Comparison of ENCODE assay signal across 14 cellular contexts in genomic region chr14:31843361-31844091, GRCh38.
DNase-seq lines count a peak whose midpoint lies in the region; ATAC-seq and TF ChIP-seq lines count a peak whose summit lies in the region.
"Had no signal": no experiment of that assay in that cellular context is flagged by ENCODE, and none has a peak within 500 bp of the region (broad histone marks: within the 10 kb centered on the region; RNA-seq: fewer than 3 reads in every experiment).

No MANE protein-coding gene starts in this region.

- DNase-seq in NCI-H226 (peak; percentile 4), endothelial cell (ENCODE audit: low spot score) (no peak), nephron progenitor cell (no peak), T-helper 1 cell (no peak), HuH-7.5 (ENCODE audit: low spot score) (no peak)
- DNase-seq: activated CD4-positive, CD25-positive, alpha-beta regulatory T cell; CD8-positive, alpha-beta memory T cell; gastrocnemius medialis; islet precursor cell; Karpas-422; NK-92 treated with Interleukin-12 subunit alpha and Interleukin-12 subunit beta, amount 100 ng/mL, for 24 hours; substantia nigra had no signal

- H3K27me3 Mint-ChIP-seq in endothelial cell (ENCODE audit: unreplicated experiment), result peaks cover 2% of the 10 kb centered on the region
- no peaks in the 10 kb centered on the region for H3K27me3 Mint-ChIP-seq in nephron progenitor cell (ENCODE audit: low read depth, poor library complexity)
- H3K27me3 Mint-ChIP-seq: CD8-positive, alpha-beta memory T cell had no signal

- H3K27ac Mint-ChIP-seq in endothelial cell (ENCODE audit: unreplicated experiment) (peak overlapping the region; percentile 11), nephron progenitor cell (peak overlapping the region; percentile 41)
- H3K27ac Mint-ChIP-seq: CD8-positive, alpha-beta memory T cell had no signal

- TF ChIP-seq CTCF in endothelial cell (IDR thresholded peaks at IDR 0.05; ENCODE audit: unreplicated experiment) (no peak), nephron progenitor cell (IDR thresholded peaks at IDR 0.05) (no peak)

- H3K9me3 Mint-ChIP-seq in endothelial cell (ENCODE audit: unreplicated experiment), result no peaks in the 10 kb centered on the region
- H3K9me3 Mint-ChIP-seq in nephron progenitor cell, result no peaks in the 10 kb centered on the region

- H3K4me1 Mint-ChIP-seq in endothelial cell (ENCODE audit: unreplicated experiment), result peaks cover 4% of the 10 kb centered on the region
- no peaks in the 10 kb centered on the region for H3K4me1 Mint-ChIP-seq in nephron progenitor cell
- H3K4me1 Mint-ChIP-seq: CD8-positive, alpha-beta memory T cell had no signal

- peaks cover 3% of the 10 kb centered on the region for H3K36me3 Mint-ChIP-seq in endothelial cell (ENCODE audit: low read depth, unreplicated experiment)
- peaks cover 29% of the 10 kb centered on the region for H3K36me3 Mint-ChIP-seq in nephron progenitor cell (ENCODE audit: low read depth)

- H3K4me3 Mint-ChIP-seq in endothelial cell (ENCODE audit: unreplicated experiment), result no peak overlapping the region
- no peak overlapping the region for H3K4me3 Mint-ChIP-seq in nephron progenitor cell
- H3K4me3 Mint-ChIP-seq: CD8-positive, alpha-beta memory T cell had no signal

- ATAC-seq in GM18858 (IDR thresholded peaks at IDR 0.05; ENCODE audit: unreplicated experiment) (peak; percentile 40), GM19328 (IDR thresholded peaks at IDR 0.05; ENCODE audit: unreplicated experiment) (no peak)
